In the genomic region with DNA sequence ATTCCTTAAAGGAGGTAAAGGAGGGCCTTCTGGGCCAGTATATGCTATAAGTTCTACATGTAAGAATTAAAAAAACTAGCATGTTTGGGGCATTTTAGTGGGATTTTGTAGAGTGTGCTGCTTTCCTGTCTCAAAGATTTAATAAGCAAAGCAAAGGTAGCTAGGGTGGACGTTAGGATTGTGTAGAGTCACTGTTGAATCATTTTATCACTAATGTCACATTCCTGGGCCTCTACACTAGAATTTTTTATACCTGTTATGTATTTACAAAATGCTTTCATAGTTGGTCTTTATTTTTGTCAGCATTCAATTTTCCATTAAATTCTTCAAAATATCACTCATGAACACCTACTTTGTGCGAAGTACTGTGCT, we compare ENCODE assay signal across 17 cellular contexts.
A peak's percentile ranks its signal among the peaks of the same experiment; 100 is the strongest.
DNase-seq lines count a peak whose midpoint lies in the region; ATAC-seq, FAIRE-seq and TF ChIP-seq lines count a peak whose summit lies in the region.
"Had no signal": no experiment of that assay in that cellular context is flagged by ENCODE, and none has a peak within 500 bp of the region (broad histone marks: within the 10 kb centered on the region; RNA-seq: fewer than 3 reads in every experiment).

No MANE protein-coding gene starts in this region.

- H3F3A ChIP-seq in SU-DHL-6 (ENCODE audit: insufficient read depth), result no peaks in the 10 kb centered on the region

- no peak for TF ChIP-seq EP300 in tibial nerve (IDR thresholded peaks at IDR 0.05)

- no peaks in the 10 kb centered on the region for H3K9me2 ChIP-seq in SU-DHL-6 (replicated peaks; ENCODE audit: insufficient read depth, low read length)

- peak overlapping the region; percentile 40 for H3K9ac ChIP-seq in SU-DHL-6 (ENCODE audit: low read length)

- no peaks in the 10 kb centered on the region for H3K27me3 ChIP-seq in SU-DHL-6 (ENCODE audit: low read length)
- H3K27me3 ChIP-seq in right lobe of liver, result no peaks in the 10 kb centered on the region
- H3K27me3 ChIP-seq in tibial nerve, result no peaks in the 10 kb centered on the region

- H3K79me2 ChIP-seq in SU-DHL-6 (ENCODE audit: insufficient read depth, low read length), result no peaks in the 10 kb centered on the region

- H3K4me1 ChIP-seq in right lobe of liver (peaks cover 0 to 25% (median 5%) of the 10 kb centered on the region in 4 donors), tibial nerve (no peaks in the 10 kb centered on the region)

- peak overlapping the region; percentile 62 for H2AFZ ChIP-seq in SU-DHL-6 (ENCODE audit: low read depth, low read length, severe bottlenecking)

- H3K4me2 ChIP-seq in SU-DHL-6 (ENCODE audit: low read depth, low read length, poor library complexity, severe bottlenecking), result peak overlapping the region; percentile 69

- H3K27ac ChIP-seq in SU-DHL-6 (ENCODE audit: low read depth, low read length) (peak overlapping the region; percentile 72), right lobe of liver (peak overlapping the region; percentile 73 to 90 (median 88)), tibial nerve (no peak overlapping the region)
- H3K27ac ChIP-seq: HL-60, SK-N-MC had no signal

- FAIRE-seq in H54 (lab: Jason Lieb, UNC), result no peak
- FAIRE-seq: G401.6, K562 had no signal

- H4K20me1 ChIP-seq in SU-DHL-6 (ENCODE audit: low read depth, low read length), result no peaks in the 10 kb centered on the region

- 50% methylated on average over 2 of the region's 2 CpGs for WGBS in right lobe of liver (ENCODE audit: insufficient coverage, low coverage, low lambda C conversion rate, missing lambda C conversion rate)
- WGBS in tibial nerve, 2 donors, result 82 to 89% methylated on average over 2 of the region's 2 CpGs

- TF ChIP-seq CTCF in SU-DHL-6 (IDR thresholded peaks at IDR 0.05; ENCODE audit: insufficient read depth, low read length, poor library complexity, severe bottlenecking) (no peak), right lobe of liver (IDR thresholded peaks at IDR 0.05) (no peak), tibial nerve (IDR thresholded peaks at IDR 0.05) (no peak)

- H3K9me3 ChIP-seq in SU-DHL-6 (ENCODE audit: insufficient read depth, low read length) (no peaks in the 10 kb centered on the region), right lobe of liver (no peaks in the 10 kb centered on the region), tibial nerve (no peaks in the 10 kb centered on the region)

- peak; percentile 10 for ATAC-seq in GM19351 (IDR thresholded peaks at IDR 0.05; ENCODE audit: unreplicated experiment)
- peak; percentile 4 for ATAC-seq in HG02973 (IDR thresholded peaks at IDR 0.05; ENCODE audit: unreplicated experiment)
- ATAC-seq in right lobe of liver, result peak in 1 of 4 donors; percentile 2
- no peak for ATAC-seq in left ventricle myocardium superior
- ATAC-seq: K562 had no signal

- DNase-seq in right lobe of liver, result no peak
- DNase-seq in NCI-H2196 (lab: John Stamatoyannopoulos, UW; ENCODE audit: unreplicated experiment), result no peak
- no peak for DNase-seq in H54 (ENCODE audit: insufficient read length, low spot score)
- no peak for DNase-seq in left ventricle myocardium superior
- no peak for DNase-seq in tibial nerve (ENCODE audit: low spot score in 2 of 2)
- DNase-seq: CD4-positive, alpha-beta memory T cell; DMS79; NCI-H446; NCI-H748 treated with DMSO at 0.1 percent for 48 hours; T-helper 1 cell had no signal

- no peak for TF ChIP-seq POLR2A in right lobe of liver (IDR thresholded peaks at IDR 0.05)
- TF ChIP-seq POLR2A in H54 (IDR thresholded peaks at IDR 0.05; ENCODE audit: low read depth, low read length), result no peak
- TF ChIP-seq POLR2A in tibial nerve (IDR thresholded peaks at IDR 0.05), result no peak

- H3K4me3 ChIP-seq in SU-DHL-6 (ENCODE audit: insufficient read depth, low read length, poor library complexity, severe bottlenecking), result no peak overlapping the region
- no peak overlapping the region for H3K4me3 ChIP-seq in right lobe of liver
- H3K4me3 ChIP-seq in tibial nerve, result no peak overlapping the region
- H3K4me3 ChIP-seq: K562, SK-N-MC had no signal

- H3K36me3 ChIP-seq in SU-DHL-6 (ENCODE audit: low read length) (no peaks in the 10 kb centered on the region), right lobe of liver (no peaks in the 10 kb centered on the region), tibial nerve (no peaks in the 10 kb centered on the region)

- intact Hi-C loops in right lobe of liver (cut with DNase I) (no loop called here), left ventricle myocardium superior (cut with micrococcal nuclease) (no loop called here)

Comparison
In these comparisons a context has a peak if more than half of its experiments do, and no peak if none do; other contexts are left out.
1. H3K27ac ChIP-seq: peak in SU-DHL-6 (single experiment) and right lobe of liver (3 of 3); none in tibial nerve (0 of 4).